16 cellular contexts compared by ENCODE assay signal in genomic region chr2:84474176-84474575, GRCh38. TPM values are rescaled to one million over a fixed set of nuclear protein-coding genes. Genes with fewer than 3 reads are reported as not detected.
DNase-seq lines count a peak whose midpoint lies in the region; ATAC-seq and TF ChIP-seq lines count a peak whose summit lies in the region.
"Had no signal": no experiment of that assay in that cellular context is flagged by ENCODE, and none has a peak within 500 bp of the region (broad histone marks: within the 10 kb centered on the region; RNA-seq: fewer than 3 reads in every experiment).

No MANE protein-coding gene starts in this region.

- intact Hi-C loops in PC-3 (cut with micrococcal nuclease) = no loop called here

- H3K36me3 ChIP-seq in PC-3 (ENCODE audit: low read depth, low read length) = no peaks in the 10 kb centered on the region
- peaks cover 0 to 2% of the 10 kb centered on the region in 2 donors for H3K36me3 ChIP-seq in lung (ENCODE audit: control insufficient read depth in 2 of 2, insufficient read depth in 2 of 2, low read length in 2 of 2)

- CTCF ChIA-PET in PC-3 (lab: Charles Lee) = no interaction called here

- no peaks in the 10 kb centered on the region for H4K20me1 ChIP-seq in PC-3 (ENCODE audit: low read length)

- ATAC-seq in PC-3 (no peak), lung (ENCODE audit: insufficient read depth, low FRiP score) (no peak), GM18502 (IDR thresholded peaks at IDR 0.05; ENCODE audit: poor library complexity, unreplicated experiment) (no peak), HG03039 (IDR thresholded peaks at IDR 0.05; ENCODE audit: unreplicated experiment) (no peak), T-helper 17 cell (no peak)
- ATAC-seq: GM12878, HCT116 had no signal

- DNase-seq in SIG-M5 treated with dmso at 0.1 percent for 504 hours (lab: John Stamatoyannopoulos, UW; ENCODE audit: unreplicated experiment) (peak; percentile 67), SIG-M5 (lab: John Stamatoyannopoulos, UW) (no peak), PC-3 (peak; percentile 74), lung (ENCODE audit: low spot score) (peak; percentile 49), DMS 273 (lab: John Stamatoyannopoulos, UW; ENCODE audit: unreplicated experiment) (no peak), T-helper 17 cell (no peak)
- DNase-seq: GOT3, NCI-H1105, NCI-H1694, NCI-H446 had no signal

- TF ChIP-seq CTCF in PC-3 (conservative IDR thresholded peaks at IDR 0.05; ENCODE audit: low read depth, low read length) (no peak), lung (IDR thresholded peaks at IDR 0.05; ENCODE audit: control extremely low read depth, extremely low read depth) (no peak)

- H3K79me2 ChIP-seq in PC-3 (ENCODE audit: low read length) = no peaks in the 10 kb centered on the region

- H3K9me3 ChIP-seq in PC-3 (ENCODE audit: low read length) = no peaks in the 10 kb centered on the region
- peaks cover 0 to 5% of the 10 kb centered on the region in 2 donors for H3K9me3 ChIP-seq in lung (ENCODE audit: control insufficient read depth in 2 of 2, insufficient read depth in 1 of 2, low read length in 1 of 2)
- H3K9me3 ChIP-seq in T-helper 17 cell (ENCODE audit: control insufficient read depth, low read length, poor library complexity, severe bottlenecking) = peaks cover 4% of the 10 kb centered on the region

- H3K9ac ChIP-seq in PC-3 (ENCODE audit: low read length) = no peak overlapping the region

- no peaks in the 10 kb centered on the region for H3K4me1 Mint-ChIP-seq in T-helper 17 cell
- H3K4me1 Mint-ChIP-seq: B cell had no signal

- H3K4me3 ChIP-seq in PC-3 (ENCODE audit: low read length) = no peak overlapping the region
- H3K4me3 ChIP-seq in lung = no peak overlapping the region
- H3K4me3 ChIP-seq: GM12878 had no signal

- WGBS in lung, 2 donors = 59 to 79% methylated on average over 4 of the region's 4 CpGs

- H3K4me3 Mint-ChIP-seq in T-helper 17 cell = no peak overlapping the region
- H3K4me3 Mint-ChIP-seq: B cell had no signal

- H3F3A ChIP-seq in PC-3 (ENCODE audit: low read length, unreplicated experiment) = no peaks in the 10 kb centered on the region

- H2AFZ ChIP-seq in PC-3 (ENCODE audit: low read length) = no peak overlapping the region

- no peak overlapping the region; the same call in 1 of the 2 replicates for H3K4me2 ChIP-seq in PC-3 (ENCODE audit: low read length)

- BruUV-seq in PC-3 (replicated peaks; lab: Mats Ljungman, UMichigan) = no TSS peak

- no peaks in the 10 kb centered on the region for H3K9me2 ChIP-seq in PC-3 (replicated peaks; ENCODE audit: low read length)

- peaks cover 4% of the 10 kb centered on the region for H3K36me3 Mint-ChIP-seq in T-helper 17 cell (ENCODE audit: low read depth)

- H3K27me3 Mint-ChIP-seq in T-helper 17 cell = peaks cover 5% of the 10 kb centered on the region
- H3K27me3 Mint-ChIP-seq: B cell had no signal

- H3K27me3 ChIP-seq in PC-3 (ENCODE audit: low read length) = no peaks in the 10 kb centered on the region
- no peaks in the 10 kb centered on the region for H3K27me3 ChIP-seq in lung (ENCODE audit: control insufficient read depth, insufficient read depth)

- no peak overlapping the region for H3K27ac Mint-ChIP-seq in T-helper 17 cell
- H3K27ac Mint-ChIP-seq: B cell had no signal

- H3K4me1 ChIP-seq in PC-3 (ENCODE audit: insufficient read depth, low read length) = peaks cover 10% of the 10 kb centered on the region
- no peaks in the 10 kb centered on the region for H3K4me1 ChIP-seq in lung (ENCODE audit: control insufficient read depth in 2 of 2, insufficient read depth in 2 of 2, low read length in 2 of 2)

- H3K27ac ChIP-seq in PC-3 (ENCODE audit: low read length) (no peak overlapping the region), lung (ENCODE audit: low read depth in 1 of 2, low read length in 1 of 2) (no peak overlapping the region)

- POLR2A ChIA-PET in PC-3 (lab: Charles Lee; ENCODE audit: unreplicated experiment) = no interaction called here

RNA-seq across cellular contexts. Expression of gene SUCLG1, which starts 15.1 kb away (rescaled TPM):
- total RNA-seq in PC-3 (2014; rRNA removed) = 67.7 and 83.4 TPM in 2 replicates
- total RNA-seq in lung = 10 to 100 TPM; 56.2 to 87.4 TPM
- 10 to 100 TPM; 61.0 to 66.7 TPM for polyA plus RNA-seq in lung
- 10 to 100 TPM; 45.8 to 51.1 TPM for total RNA-seq in T-helper 17 cell

RNA-seq across cellular contexts. Expression of gene DNAH6, which starts 42.1 kb away (rescaled TPM):
- total RNA-seq in PC-3 (2014; rRNA removed) (not detected in 2 replicates), lung (10 to 100 TPM; 15.1 to 16.9 TPM), T-helper 17 cell (1 to 10 TPM in 1 of 2 donors, under 1 TPM in 1; 0.52 to 1.0 TPM)
- polyA plus RNA-seq in lung = 1 to 10 TPM; 1.9 TPM
- total RNA-seq: LHCN-M2 had no signal

Comparison
In these comparisons a context has a peak if more than half of its experiments do, and no peak if none do; other contexts are left out.
1. DNase-seq: peak in SIG-M5 treated with dmso at 0.1 percent for 504 hours (single experiment), PC-3 (single experiment) and lung (single experiment); none in SIG-M5 (single experiment), DMS 273 (single experiment) and T-helper 17 cell (0 of 3).
2. RNA of gene DNAH6, which starts 42.1 kb away (total RNA-seq): 15.1 to 16.9 TPM in lung; 0.52 to 1.0 TPM in T-helper 17 cell and not detected in PC-3; every median in the first group is over 4 times any median in the second.